In the genomic region with DNA sequence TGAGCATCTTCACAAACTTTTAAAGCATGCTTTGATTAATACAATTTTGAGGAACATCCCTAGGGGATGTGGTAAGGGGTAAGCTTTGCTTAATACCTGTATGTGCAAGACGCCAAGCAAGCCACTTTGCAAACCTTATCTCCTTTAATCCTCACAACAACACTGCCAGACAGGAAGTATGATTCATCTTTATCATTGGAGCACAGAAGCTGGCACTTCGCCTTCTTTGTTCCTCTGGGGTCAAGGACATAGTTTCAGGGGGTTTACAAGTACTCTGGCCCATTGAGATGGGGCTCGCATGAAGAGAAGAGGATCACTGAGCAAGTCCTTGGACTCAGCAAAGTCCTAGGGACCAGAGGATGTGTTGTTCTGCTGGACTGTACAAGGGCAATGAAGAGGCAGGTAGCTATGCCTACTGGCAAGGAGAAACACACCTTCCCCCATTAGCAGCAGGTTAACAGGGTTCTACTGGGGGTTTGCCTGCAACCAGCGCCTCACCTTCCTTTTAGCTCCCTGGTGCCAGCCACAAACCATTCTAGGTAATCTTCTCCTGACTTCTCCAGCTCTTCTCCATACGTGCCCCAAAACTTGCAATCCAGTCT, we compare ENCODE assay signal across 1 cellular context.
TF ChIP-seq lines count a peak whose summit lies in the region.

No MANE protein-coding gene starts in this region.

TF ChIP-seq in K562, 482 proteins besides CTCF, POLR2A, EP300 and RAD21 (continues in another document):
- peak; percentile 84; the same call in 1 of the 2 replicates for TF ChIP-seq MYNN (IDR thresholded peaks at IDR 0.05)
- TF ChIP-seq MYNN (CRISPR knock-in tag; IDR thresholded peaks at IDR 0.05), result no peak
- peak; percentile 89 for TF ChIP-seq HDAC2 (IDR thresholded peaks at IDR 0.05)
- peak; percentile 39; the same call in 1 of the 2 replicates for TF ChIP-seq HMBOX1 (IDR thresholded peaks at IDR 0.05)
- TF ChIP-seq TCF7 (IDR thresholded peaks at IDR 0.05; ENCODE audit: borderline replicate concordance), result no peak
- peak; percentile 61; the same call in 1 of the 2 replicates for TF ChIP-seq EHMT2 (IDR thresholded peaks at IDR 0.05)
- peak; percentile 53 for TF ChIP-seq MEIS2 (IDR thresholded peaks at IDR 0.05; ENCODE audit: partially characterized antibody)
- TF ChIP-seq TOE1 (IDR thresholded peaks at IDR 0.05; ENCODE audit: borderline replicate concordance), result 0 out of 2 replicates have a peak, but pooled peaks have one; percentile 19
- TF ChIP-seq TOE1 (CRISPR knock-in tag; IDR thresholded peaks at IDR 0.05; ENCODE audit: borderline replicate concordance, low read depth), result no peak
- peak in 1 of 2 experiments; percentile 68 for TF ChIP-seq AFF1 (IDR thresholded peaks at IDR 0.05; ENCODE audit: low read depth in 1 of 2, partially characterized antibody in 2 of 2)
- no peak for TF ChIP-seq IFI16 (CRISPR knock-in tag; IDR thresholded peaks at IDR 0.05)
- TF ChIP-seq, protein P1, sequence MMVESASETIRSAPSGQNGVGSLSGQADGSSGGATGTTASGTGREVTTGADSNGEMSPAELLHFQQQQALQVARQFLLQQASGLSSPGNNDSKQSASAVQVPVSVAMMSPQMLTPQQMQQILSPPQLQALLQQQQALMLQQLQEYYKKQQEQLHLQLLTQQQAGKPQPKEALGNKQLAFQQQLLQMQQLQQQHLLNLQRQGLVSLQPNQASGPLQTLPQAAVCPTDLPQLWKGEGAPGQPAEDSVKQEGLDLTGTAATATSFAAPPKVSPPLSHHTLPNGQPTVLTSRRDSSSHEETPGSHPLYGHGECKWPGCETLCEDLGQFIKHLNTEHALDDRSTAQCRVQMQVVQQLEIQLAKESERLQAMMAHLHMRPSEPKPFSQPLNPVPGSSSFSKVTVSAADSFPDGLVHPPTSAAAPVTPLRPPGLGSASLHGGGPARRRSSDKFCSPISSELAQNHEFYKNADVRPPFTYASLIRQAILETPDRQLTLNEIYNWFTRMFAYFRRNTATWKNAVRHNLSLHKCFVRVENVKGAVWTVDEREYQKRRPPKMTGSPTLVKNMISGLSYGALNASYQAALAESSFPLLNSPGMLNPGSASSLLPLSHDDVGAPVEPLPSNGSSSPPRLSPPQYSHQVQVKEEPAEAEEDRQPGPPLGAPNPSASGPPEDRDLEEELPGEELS (CRISPR knock-in tag; IDR thresholded peaks at IDR 0.05; ENCODE audit: borderline replicate concordance), result no peak
- TF ChIP-seq XRCC3 (IDR thresholded peaks at IDR 0.05), result no peak
- TF ChIP-seq ZNF592 (IDR thresholded peaks at IDR 0.05), result peak; percentile 62
- TF ChIP-seq HDAC6 (IDR thresholded peaks at IDR 0.05; ENCODE audit: low read depth, low read length), result no peak
- TF ChIP-seq SMAD1 (IDR thresholded peaks at IDR 0.05; ENCODE audit: low read depth, low read length, partially characterized antibody), result peak; percentile 81
- TF ChIP-seq ZNF408 (CRISPR knock-in tag; IDR thresholded peaks at IDR 0.05; ENCODE audit: low read depth), result no peak
- no peak for TF ChIP-seq EWSR1 (IDR thresholded peaks at IDR 0.05; ENCODE audit: borderline replicate concordance, low read depth, partially characterized antibody)
- TF ChIP-seq, protein P2, sequence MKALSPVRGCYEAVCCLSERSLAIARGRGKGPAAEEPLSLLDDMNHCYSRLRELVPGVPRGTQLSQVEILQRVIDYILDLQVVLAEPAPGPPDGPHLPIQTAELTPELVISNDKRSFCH (CRISPR knock-in tag; IDR thresholded peaks at IDR 0.05), result no peak
- TF ChIP-seq, protein P2 (tag; IDR thresholded peaks at IDR 0.05), result no peak
- TF ChIP-seq, protein P3, sequence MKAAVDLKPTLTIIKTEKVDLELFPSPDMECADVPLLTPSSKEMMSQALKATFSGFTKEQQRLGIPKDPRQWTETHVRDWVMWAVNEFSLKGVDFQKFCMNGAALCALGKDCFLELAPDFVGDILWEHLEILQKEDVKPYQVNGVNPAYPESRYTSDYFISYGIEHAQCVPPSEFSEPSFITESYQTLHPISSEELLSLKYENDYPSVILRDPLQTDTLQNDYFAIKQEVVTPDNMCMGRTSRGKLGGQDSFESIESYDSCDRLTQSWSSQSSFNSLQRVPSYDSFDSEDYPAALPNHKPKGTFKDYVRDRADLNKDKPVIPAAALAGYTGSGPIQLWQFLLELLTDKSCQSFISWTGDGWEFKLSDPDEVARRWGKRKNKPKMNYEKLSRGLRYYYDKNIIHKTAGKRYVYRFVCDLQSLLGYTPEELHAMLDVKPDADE (conservative IDR thresholded peaks at IDR 0.05; ENCODE audit: control insufficient read depth, low read depth, low read length), result 0 out of 2 replicates have a peak, but pooled peaks have one; percentile 16
- TF ChIP-seq SIRT6 (IDR thresholded peaks at IDR 0.05; ENCODE audit: low read depth, low read length), result no peak
- TF ChIP-seq SNIP1 (IDR thresholded peaks at IDR 0.05; ENCODE audit: low read depth), result no peak
- peak; percentile 72; the same call in 1 of the 2 replicates for TF ChIP-seq CREB1 (IDR thresholded peaks at IDR 0.05)
- TF ChIP-seq CREB1 (CRISPR knock-in tag; IDR thresholded peaks at IDR 0.05), result no peak
- no peak for TF ChIP-seq ZNF354B (CRISPR knock-in tag; IDR thresholded peaks at IDR 0.05)
- TF ChIP-seq BCOR (IDR thresholded peaks at IDR 0.05), result no peak
- peak; percentile 99 for TF ChIP-seq FOSL1 (tag; conservative IDR thresholded peaks at IDR 0.05)
- peak; percentile 64 for TF ChIP-seq PHB2 (IDR thresholded peaks at IDR 0.05; ENCODE audit: low read depth)
- peak; percentile 53; the same call in 1 of the 2 replicates for TF ChIP-seq GATAD2A (IDR thresholded peaks at IDR 0.05)
- TF ChIP-seq TBL1XR1 (IDR thresholded peaks at IDR 0.05; ENCODE audit: low read length in 2 of 2), result peak; percentile 54 to 88; a peak in 2 of 4 replicates
- peak; percentile 68; the same call in 1 of the 2 replicates for TF ChIP-seq ZBTB2 (IDR thresholded peaks at IDR 0.05)
- peak; percentile 54 for TF ChIP-seq GABPA (tag; conservative IDR thresholded peaks at IDR 0.05; ENCODE audit: low read depth)
- no peak for TF ChIP-seq ZNF778 (CRISPR knock-in tag; IDR thresholded peaks at IDR 0.05)
- TF ChIP-seq FOXJ2 (tag; IDR thresholded peaks at IDR 0.05), result peak; percentile 63; the same call in 1 of the 2 replicates
- peak; percentile 52 for TF ChIP-seq BRD9 (IDR thresholded peaks at IDR 0.05; ENCODE audit: low read depth, partially characterized antibody)
- TF ChIP-seq FOXA1 (IDR thresholded peaks at IDR 0.05; ENCODE audit: borderline replicate concordance), result no peak
- TF ChIP-seq RNF2 (IDR thresholded peaks at IDR 0.05), result peak; percentile 85; the same call in 1 of the 2 replicates
- peak; percentile 51; the same call in 1 of the 2 replicates for TF ChIP-seq ATF7 (IDR thresholded peaks at IDR 0.05)
- no peak for TF ChIP-seq MBD1 (CRISPR knock-in tag; IDR thresholded peaks at IDR 0.05)
- TF ChIP-seq ZNF644 (tag; IDR thresholded peaks at IDR 0.05; ENCODE audit: low read depth), result 0 out of 2 replicates have a peak, but pooled peaks have one; percentile 44
- TF ChIP-seq HMG20B (CRISPR knock-in tag; IDR thresholded peaks at IDR 0.05), result no peak
- peak; percentile 64; the same call in 1 of the 2 replicates for TF ChIP-seq ZBTB7A (IDR thresholded peaks at IDR 0.05; ENCODE audit: borderline replicate concordance, control insufficient read depth, low read depth, low read length)
- TF ChIP-seq, protein P4, sequence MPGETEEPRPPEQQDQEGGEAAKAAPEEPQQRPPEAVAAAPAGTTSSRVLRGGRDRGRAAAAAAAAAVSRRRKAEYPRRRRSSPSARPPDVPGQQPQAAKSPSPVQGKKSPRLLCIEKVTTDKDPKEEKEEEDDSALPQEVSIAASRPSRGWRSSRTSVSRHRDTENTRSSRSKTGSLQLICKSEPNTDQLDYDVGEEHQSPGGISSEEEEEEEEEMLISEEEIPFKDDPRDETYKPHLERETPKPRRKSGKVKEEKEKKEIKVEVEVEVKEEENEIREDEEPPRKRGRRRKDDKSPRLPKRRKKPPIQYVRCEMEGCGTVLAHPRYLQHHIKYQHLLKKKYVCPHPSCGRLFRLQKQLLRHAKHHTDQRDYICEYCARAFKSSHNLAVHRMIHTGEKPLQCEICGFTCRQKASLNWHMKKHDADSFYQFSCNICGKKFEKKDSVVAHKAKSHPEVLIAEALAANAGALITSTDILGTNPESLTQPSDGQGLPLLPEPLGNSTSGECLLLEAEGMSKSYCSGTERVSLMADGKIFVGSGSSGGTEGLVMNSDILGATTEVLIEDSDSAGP (CRISPR knock-in tag; IDR thresholded peaks at IDR 0.05), result no peak
- TF ChIP-seq ZNF165 (CRISPR knock-in tag; IDR thresholded peaks at IDR 0.05; ENCODE audit: borderline replicate concordance), result no peak
